In genomic region chr1:42518894-42519293, GRCh38 we compare ENCODE assay signal across 23 cellular contexts.
"Had no signal": no experiment of that assay in that cellular context is flagged by ENCODE, and none has a peak within 500 bp of the region (broad histone marks: within the 10 kb centered on the region; RNA-seq: fewer than 3 reads in every experiment).

No MANE protein-coding gene starts in this region.

- H3K4me3 ChIP-seq: cardiac muscle cell, PC-9 had no signal

- DNase-seq: activated B cell treated with CpG ODN at 0.5 μM for 24 hours; activated CD4-positive, alpha-beta memory T cell treated with anti-CD3 and anti-CD28 coated beads for 36 hours; activated CD4-positive, alpha-beta T cell treated with anti-CD3 and anti-CD28 coated beads, Interleukin-2, amount 10 ng/mL, durations not matched to agents 7 days and 5 days; activated CD8-positive, alpha-beta memory T cell treated with anti-CD3 and anti-CD28 coated beads for 24 hours; activated effector memory CD4-positive, alpha-beta T cell treated with anti-CD3 and anti-CD28 coated beads, Interleukin-2, amount 50 U/mL, for 16 hours; activated naive CD4-positive, alpha-beta T cell treated with Interleukin-2 at 50 U/mL for 16 hours; activated T-cell treated with anti-CD3 and anti-CD28 coated beads, Interleukin-2, amount 50 U/mL, for 4 hours; amygdala; brain microvascular endothelial cell; Kasumi-1; KBM-7; NCI-H1092; NCI-H1930; NCI-H2107; NCI-H446 treated with DMSO at 0.1 percent for 48 hours; NCI-H524 treated with DMSO at 0.1 percent for 48 hours; NCI-H82; NK-92 treated with Interleukin-12 subunit alpha and Interleukin-12 subunit beta, amount 100 ng/mL, for 24 hours; PC-9; SHP77 treated with DMSO at 0.1 percent for 48 hours; T-helper 17 cell; T-helper 9 cell had no signal

- H3K36me3 ChIP-seq: brain microvascular endothelial cell, cardiac muscle cell had no signal

- H3K27ac ChIP-seq: brain microvascular endothelial cell, cardiac muscle cell, PC-9 had no signal

- ATAC-seq: activated T-cell treated with anti-CD3 and anti-CD28 coated beads, Interleukin-2, amount 50 U/mL, for 4 hours; T-helper 17 cell had no signal
